ENCODE assay signal across 8 cellular contexts in genomic region chr11:73876424-73877300, GRCh38. TPM values are rescaled to one million over a fixed set of nuclear protein-coding genes. Genes with fewer than 3 reads are reported as not detected.
A peak's percentile ranks its signal among the peaks of the same experiment; 100 is the strongest.
DNase-seq lines count a peak whose midpoint lies in the region; ATAC-seq, FAIRE-seq and TF ChIP-seq lines count a peak whose summit lies in the region.

Gene COA4 (minus strand): TSS chr11:73876846. CDS start chr11:73873378, 3,468 bp downstream.
Gene PAAF1 (plus strand): TSS chr11:73876999. CDS start chr11:73877022, 23 bp downstream.

- WGBS in pancreas, 2 donors = 0% methylated on average over 57 of the region's 57 CpGs

- ATAC-seq in HG02759 (IDR thresholded peaks at IDR 0.05; ENCODE audit: unreplicated experiment) (peak; percentile 98), Right ventricle myocardium inferior (peak; percentile 99), pancreas (peak; percentile 98 to 100 (median 98))

- TF ChIP-seq CTCF in GM12864 (IDR thresholded peaks at IDR 0.05; ENCODE audit: low read depth, low read length, missing control alignments) (no peak), pancreas (IDR thresholded peaks at IDR 0.05) (no peak), tibial artery (IDR thresholded peaks at IDR 0.05) (no peak)

- H3K27me3 ChIP-seq in pancreas = no peaks in the 10 kb centered on the region
- H3K27me3 ChIP-seq in tibial artery = no peaks in the 10 kb centered on the region

- H3K36me3 ChIP-seq in pancreas (peaks cover 0 to 21% (median 3%) of the 10 kb centered on the region in 3 donors), tibial artery (peaks cover 9 to 29% (median 24%) of the 10 kb centered on the region in 3 donors)

- intact Hi-C loops in Right ventricle myocardium inferior (cut with DNase I) (loop anchor here (5.0 kb wide), 1 partner anchor 89 kb away; the partner anchor contains the start of gene MRPL48), pancreas (cut with DNase I) (no loop called here), tibial artery (cut with DNase I; ENCODE audit: low total_unique reads) (loop anchor here (5.0 kb wide), 1 partner anchor 89 kb away; the partner anchor contains the start of gene MRPL48)

- H3K9me3 ChIP-seq in pancreas (no peaks in the 10 kb centered on the region), tibial artery (no peaks in the 10 kb centered on the region)

- H3K4me3 ChIP-seq in GM12864 (ENCODE audit: low read depth, low read length) (peak within 1 kb of the TSS; percentile 97), pancreas (peak within 1 kb of the TSS; percentile 52 to 68 (median 64)), tibial artery (peak within 1 kb of the TSS; percentile 83)

- peak; percentile 96 for DNase-seq in GM12864 (ENCODE audit: low read depth)
- DNase-seq in NCI-H1417 (lab: John Stamatoyannopoulos, UW) = peak; percentile 98 to 99 (median 99)
- DNase-seq in SW 1271 (lab: John Stamatoyannopoulos, UW) = peak; percentile 98 to 99
- DNase-seq in activated naive CD8-positive, alpha-beta T cell treated with anti-CD3 and anti-CD28 coated beads, Interleukin-2, amount 50 U/mL, for 16 hours (ENCODE audit: low read depth, low spot score) = peak; percentile 87
- DNase-seq in Right ventricle myocardium inferior (ENCODE audit: missing footprints) = peak; percentile 94
- peak; percentile 91 to 97 (median 94) for DNase-seq in pancreas
- peak; percentile 94 to 96 for DNase-seq in tibial artery

- H3K27ac ChIP-seq in pancreas (peak within 1 kb of the TSS; percentile 56 to 82 (median 75)), tibial artery (peak within 1 kb of the TSS; percentile 80 to 86)

- no peak for FAIRE-seq in pancreas (lab: Jason Lieb, UNC)

- H3K4me1 ChIP-seq in pancreas (peaks cover 8 to 22% (median 13%) of the 10 kb centered on the region in 3 donors), tibial artery (peaks cover 0 to 22% (median 18%) of the 10 kb centered on the region in 4 donors)

RNA-seq across cellular contexts. Expression of gene COA4, which starts in this region (rescaled TPM):
- total RNA-seq in Right ventricle myocardium inferior = 51.2 TPM
- 10 to 100 TPM; 19.0 to 37.7 (median 28.6) TPM for total RNA-seq in pancreas
- 10 to 100 TPM; 43.5 to 47.8 TPM for polyA plus RNA-seq in pancreas

RNA-seq across cellular contexts. Expression of gene PAAF1, which starts in this region (rescaled TPM):
- total RNA-seq in Right ventricle myocardium inferior = 10.7 TPM
- 10 to 100 TPM in 5 of 6 donors, 1 to 10 TPM in 1; 9.8 to 15.9 (median 11.4) TPM for total RNA-seq in pancreas
- 10 to 100 TPM in 1 of 2 donors, 1 to 10 TPM in 1; 8.0 to 15.0 TPM for polyA plus RNA-seq in pancreas

Comparison
In these comparisons a context has a peak if more than half of its experiments do, and no peak if none do; other contexts are left out.
1. Peak in every context shown above with its lines: DNase-seq, ATAC-seq, H3K4me3 ChIP-seq and H3K27ac ChIP-seq.
2. intact Hi-C loops: an anchor here in Right ventricle myocardium inferior (5.0 kb wide) and tibial artery (5.0 kb wide); none called in pancreas.